In the genomic region with DNA sequence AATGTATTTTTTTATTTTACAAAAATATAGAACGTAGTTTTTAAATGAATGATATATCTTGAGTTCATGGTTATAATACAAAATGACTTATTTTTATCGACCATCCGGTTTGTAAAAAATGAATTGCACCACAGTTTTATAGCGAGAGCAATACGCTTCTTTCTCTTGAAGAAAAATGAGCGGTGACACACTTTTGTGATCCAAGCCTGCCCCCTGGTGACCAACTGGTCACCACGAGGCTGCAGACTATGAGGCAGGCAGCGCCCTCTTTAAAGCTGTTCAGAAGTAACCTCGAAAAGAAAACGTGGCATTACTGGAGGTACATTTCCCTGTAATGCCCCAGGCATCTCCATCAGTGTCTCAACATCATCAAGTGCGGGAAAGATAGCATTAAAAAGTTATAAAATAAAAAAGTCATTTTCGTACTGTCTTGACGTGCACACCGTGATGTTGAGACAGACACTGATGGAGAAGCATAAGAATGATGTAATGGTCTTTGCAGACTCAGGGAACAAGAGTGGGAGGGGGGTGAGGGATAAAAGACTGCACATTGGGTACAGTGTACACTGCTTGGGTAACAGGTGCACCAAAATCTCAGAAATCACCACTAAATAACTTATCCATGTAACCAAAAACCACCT, we compare ENCODE assay signal across 9 cellular contexts.
DNase-seq lines count a peak whose midpoint lies in the region; ATAC-seq and TF ChIP-seq lines count a peak whose summit lies in the region.
"Had no signal": no experiment of that assay in that cellular context is flagged by ENCODE, and none has a peak within 500 bp of the region (broad histone marks: within the 10 kb centered on the region; RNA-seq: fewer than 3 reads in every experiment).

No MANE protein-coding gene starts in this region.

- H3K9ac ChIP-seq in SU-DHL-6 (ENCODE audit: low read length) = no peak overlapping the region

- intact Hi-C loops in left ventricle myocardium superior (cut with micrococcal nuclease) = loop anchor here (2.0 to 5.0 kb wide), 3 partner anchors 636 to 1046 kb away; no protein-coding TSS in a partner anchor

- no peaks in the 10 kb centered on the region for H3F3A ChIP-seq in SU-DHL-6 (ENCODE audit: insufficient read depth)

- no peaks in the 10 kb centered on the region for H3K27me3 ChIP-seq in SU-DHL-6 (ENCODE audit: low read length)
- H3K27me3 ChIP-seq: neutrophil had no signal

- TF ChIP-seq POLR2A in NB4 (IDR thresholded peaks at IDR 0.05; ENCODE audit: extremely low read depth, insufficient read length) = no peak

- peak; percentile 47 for DNase-seq in AG04449 (ENCODE audit: low read depth, low spot score)
- peak; percentile 72 for DNase-seq in NB4 (ENCODE audit: low read depth)
- peak in 54 of 56 donors; percentile 6 to 90 (median 63) for DNase-seq in amygdala (lab: John Stamatoyannopoulos, UW)
- peak; percentile 87 for DNase-seq in left ventricle myocardium superior
- peak; percentile 86 for DNase-seq in retina

- CTCF ChIA-PET in AG04449 (lab: Yijun Ruan, JAX) = interaction anchor here (0.5 to 3.8 kb wide), 29 partner anchors 12 to 1044 kb away, joined by 3 to 57 read pairs (median 4); no protein-coding TSS in a partner anchor

- H3K9me2 ChIP-seq in SU-DHL-6 (replicated peaks; ENCODE audit: insufficient read depth, low read length) = no peaks in the 10 kb centered on the region

- TF ChIP-seq CTCF in AG04449 (IDR thresholded peaks at IDR 0.05; ENCODE audit: insufficient read depth, low read length, missing control alignments) = peak; percentile 68
- peak; percentile 66 for TF ChIP-seq CTCF in NB4 (IDR thresholded peaks at IDR 0.05; ENCODE audit: low read depth, low read length)
- peak; percentile 69 for TF ChIP-seq CTCF in SU-DHL-6 (IDR thresholded peaks at IDR 0.05; ENCODE audit: insufficient read depth, low read length, poor library complexity, severe bottlenecking)

- no peak overlapping the region for H2AFZ ChIP-seq in SU-DHL-6 (ENCODE audit: low read depth, low read length, severe bottlenecking)

- no peak overlapping the region for H3K4me2 ChIP-seq in SU-DHL-6 (ENCODE audit: low read depth, low read length, poor library complexity, severe bottlenecking)

- ATAC-seq in GM18868 (IDR thresholded peaks at IDR 0.05; ENCODE audit: unreplicated experiment) = peak; percentile 86
- ATAC-seq in left ventricle myocardium superior = peak; percentile 92
- ATAC-seq in GM18873 (IDR thresholded peaks at IDR 0.05; ENCODE audit: low FRiP score, unreplicated experiment) = no peak

- H4K20me1 ChIP-seq in SU-DHL-6 (ENCODE audit: low read depth, low read length) = no peaks in the 10 kb centered on the region

- POLR2A ChIA-PET in AG04449 (lab: Yijun Ruan, JAX) = interaction anchor here (0.9 kb wide), 1 partner anchor 129 kb away, joined by 4 read pairs; no protein-coding TSS in a partner anchor

- H3K27ac ChIP-seq in SU-DHL-6 (ENCODE audit: low read depth, low read length) = no peak overlapping the region
- H3K27ac ChIP-seq: neutrophil had no signal

- no peaks in the 10 kb centered on the region for H3K79me2 ChIP-seq in SU-DHL-6 (ENCODE audit: insufficient read depth, low read length)

- no peak overlapping the region for H3K4me3 ChIP-seq in AG04449 (ENCODE audit: low read depth, low read length)
- H3K4me3 ChIP-seq in NB4 (ENCODE audit: low read depth, low read length) = no peak overlapping the region
- no peak overlapping the region for H3K4me3 ChIP-seq in SU-DHL-6 (ENCODE audit: insufficient read depth, low read length, poor library complexity, severe bottlenecking)

- H3K9me3 ChIP-seq in SU-DHL-6 (ENCODE audit: insufficient read depth, low read length) = no peaks in the 10 kb centered on the region
- H3K9me3 ChIP-seq: neutrophil had no signal

- H3K36me3 ChIP-seq in SU-DHL-6 (ENCODE audit: low read length) = no peaks in the 10 kb centered on the region
- H3K36me3 ChIP-seq: neutrophil had no signal
